16 cellular contexts compared by ENCODE assay signal in the genomic region with DNA sequence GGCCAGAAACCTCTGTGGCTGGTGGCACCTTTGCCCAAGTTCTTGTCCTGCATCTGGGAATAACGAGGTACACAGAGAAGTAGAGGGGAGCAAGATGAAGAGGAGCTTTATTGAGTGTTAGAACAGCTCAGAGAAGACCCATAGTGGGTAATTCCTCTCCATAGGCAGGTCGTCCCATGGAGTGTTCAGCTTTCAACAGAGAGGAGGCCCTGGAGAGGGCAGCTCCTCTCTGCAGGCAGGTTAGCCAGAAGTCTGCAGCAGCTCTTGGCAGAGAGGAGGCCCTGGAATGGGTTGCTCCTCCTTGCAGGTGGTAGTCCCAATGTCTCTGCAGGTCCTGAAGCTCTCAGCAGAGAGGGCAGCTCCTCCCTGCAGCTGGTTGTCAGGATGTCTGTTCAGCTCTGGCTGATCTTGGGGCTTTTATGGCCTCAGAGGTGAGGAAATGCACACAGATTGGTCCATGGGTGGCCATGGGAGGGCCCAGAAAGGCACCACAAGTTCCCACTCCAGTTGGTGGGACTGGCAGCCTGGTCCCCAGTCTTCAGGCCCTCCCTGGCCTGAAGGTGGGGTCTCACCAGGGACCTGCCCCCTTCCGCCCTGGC.
DNase-seq lines count a peak whose midpoint lies in the region; ATAC-seq and TF ChIP-seq lines count a peak whose summit lies in the region.
"Had no signal": no experiment of that assay in that cellular context is flagged by ENCODE, and none has a peak within 500 bp of the region (broad histone marks: within the 10 kb centered on the region; RNA-seq: fewer than 3 reads in every experiment).

No MANE protein-coding gene starts in this region.

- ATAC-seq in HG02759 (IDR thresholded peaks at IDR 0.05; ENCODE audit: unreplicated experiment) (peak; percentile 80), GM18873 (IDR thresholded peaks at IDR 0.05; ENCODE audit: low FRiP score, unreplicated experiment) (no peak)
- ATAC-seq: esophagus mucosa; SK-N-SH treated with all-trans-retinoic acid at 6 μM for 48 hours; stimulated activated naive B cell treated with anti-CD40 and anti-IgM and Interleukin-4, amounts not matched to agents 10 μg/mL and 1 μg/mL and 100 μg/mL, for 72 hours had no signal

- peak; percentile 48 for TF ChIP-seq POLR2A in GM10847 (IDR thresholded peaks at IDR 0.05; ENCODE audit: extremely low read depth, insufficient read length)
- peak; percentile 62 for TF ChIP-seq POLR2A in GM19193 (IDR thresholded peaks at IDR 0.05; ENCODE audit: extremely low read depth, insufficient read depth, insufficient read length)

- DNase-seq in globus pallidus (ENCODE audit: low spot score), result peak; percentile 38
- DNase-seq in NCI-H1694 treated with DMSO at 0.1 percent for 48 hours (lab: John Stamatoyannopoulos, UW), result no peak
- no peak for DNase-seq in Ammon's horn (ENCODE audit: low spot score)
- DNase-seq in amniotic stem cell (lab: John Stamatoyannopoulos, UW), result no peak
- DNase-seq: activated T-cell treated with anti-CD3 and anti-CD28 coated beads for 4 hours; GM23248; hippocampal formation; right cardiac atrium; stimulated activated CD4-positive, alpha-beta T cell treated with anti-CD3 and anti-CD28 coated beads, Interleukin-4, amount 100 ng/mL, for 24 hours; stimulated activated naive B cell treated with anti-CD40 and anti-IgM and Interleukin-4, amounts not matched to agents 10 μg/mL and 1 μg/mL and 100 μg/mL, for 72 hours had no signal
